ENCODE assay signal across 7 cellular contexts in genomic region chr5:115599502-115599901, GRCh38. TPM values are rescaled to one million over a fixed set of nuclear protein-coding genes. Genes with fewer than 3 reads are reported as not detected.
DNase-seq lines count a peak whose midpoint lies in the region; ATAC-seq and TF ChIP-seq lines count a peak whose summit lies in the region.

No MANE protein-coding gene starts in this region.

- H3K36me3 ChIP-seq in ascending aorta: no peaks in the 10 kb centered on the region
- no peaks in the 10 kb centered on the region for H3K36me3 ChIP-seq in muscle layer of colon (ENCODE audit: insufficient read depth, low read length)

- peak; percentile 34 for ATAC-seq in GM19023 (IDR thresholded peaks at IDR 0.05; ENCODE audit: unreplicated experiment)
- ATAC-seq in HG02981 (IDR thresholded peaks at IDR 0.05; ENCODE audit: unreplicated experiment): peak; percentile 26
- no peak for ATAC-seq in HG03354 (IDR thresholded peaks at IDR 0.05; ENCODE audit: poor library complexity, severe bottlenecking, unreplicated experiment)

- no peaks in the 10 kb centered on the region for H3K27me3 ChIP-seq in ascending aorta
- no peaks in the 10 kb centered on the region for H3K27me3 ChIP-seq in muscle layer of colon (ENCODE audit: control insufficient read depth in 1 of 2, insufficient read depth in 2 of 2, low read length in 2 of 2)

- H3K4me3 ChIP-seq in ascending aorta (peak overlapping the region in 1 of 2 donors; percentile 88), muscle layer of colon (ENCODE audit: low read depth in 1 of 2, low read length in 2 of 2) (no peak overlapping the region)

- intact Hi-C loops in ascending aorta (cut with DNase I): no loop called here

- no peaks in the 10 kb centered on the region for H3K9me3 ChIP-seq in ascending aorta
- no peaks in the 10 kb centered on the region for H3K9me3 ChIP-seq in muscle layer of colon (ENCODE audit: low read length)

- H3K27ac ChIP-seq in ascending aorta (peak overlapping the region; percentile 93 to 95), muscle layer of colon (ENCODE audit: low read depth, low read length) (peak overlapping the region; percentile 14)

- H3K4me1 ChIP-seq in ascending aorta (peaks cover 0 to 14% of the 10 kb centered on the region in 2 donors), muscle layer of colon (ENCODE audit: insufficient read depth, low read length) (peaks cover 27% of the 10 kb centered on the region)

- DNase-seq in ascending aorta (ENCODE audit: low spot score in 2 of 2): peak in 1 of 2 donors; percentile 13
- DNase-seq in stimulated activated CD4-positive, alpha-beta T cell treated with anti-CD3 and anti-CD28 coated beads, Interleukin-4, amount 100 ng/mL, for 1 hour: no peak
- DNase-seq in stimulated activated CD8-positive, alpha-beta memory T cell treated with anti-CD3 and anti-CD28 coated beads, Interleukin-4, amount 100 ng/mL, for 48 hours: no peak

- TF ChIP-seq CTCF in ascending aorta (IDR thresholded peaks at IDR 0.05): no peak

- H3K9ac ChIP-seq in muscle layer of colon (ENCODE audit: low read length): no peak overlapping the region

RNA-seq across cellular contexts. Expression of gene TICAM2, which starts 2.8 kb away (rescaled TPM):
- 0.53 TPM for total RNA-seq in ascending aorta

RNA-seq across cellular contexts. Expression of gene TMED7, which starts 26.3 kb away (rescaled TPM):
- 52.0 TPM for total RNA-seq in ascending aorta

RNA-seq across cellular contexts. Expression of gene FEM1C, which starts 54.9 kb away (rescaled TPM):
- total RNA-seq in ascending aorta: 11.1 TPM
